ENCODE assay signal across 30 cellular contexts in genomic region chr9:126520453-126520852, GRCh38.
"Had no signal": no experiment of that assay in that cellular context is flagged by ENCODE, and none has a peak within 500 bp of the region (broad histone marks: within the 10 kb centered on the region; RNA-seq: fewer than 3 reads in every experiment).

No MANE protein-coding gene starts in this region.

- H3K4me2 ChIP-seq: hepatocyte had no signal

- H3K36me3 Mint-ChIP-seq: memory B cell; mesothelial cell of epicardium; naive thymus-derived CD4-positive, alpha-beta T cell; stimulated activated naive B cell treated with anti-CD40 and anti-IgM and Interleukin-4, amounts not matched to agents 10 μg/mL and 1 μg/mL and 100 μg/mL, for 72 hours had no signal

- H3K4me3 ChIP-seq: dorsolateral prefrontal cortex, gastroesophageal sphincter, heart left ventricle, hepatocyte, lung, mucosa of descending colon, skin epidermis, spleen, thoracic aorta, tibial nerve, upper lobe of left lung, uterus had no signal

- H3K36me3 ChIP-seq: gastroesophageal sphincter, heart left ventricle, spleen, thoracic aorta, tibial nerve, upper lobe of left lung, uterus had no signal

- H3K9me3 ChIP-seq: gastroesophageal sphincter, heart left ventricle, mucosa of descending colon, psoas muscle, spleen, thoracic aorta, tibial nerve, upper lobe of left lung, uterus had no signal

- H3K27ac Mint-ChIP-seq: memory B cell; mesothelial cell of epicardium; naive thymus-derived CD4-positive, alpha-beta T cell; stimulated activated naive B cell treated with anti-CD40 and anti-IgM and Interleukin-4, amounts not matched to agents 10 μg/mL and 1 μg/mL and 100 μg/mL, for 72 hours; stimulated activated naive CD8-positive, alpha-beta T cell treated with anti-CD3 and anti-CD28 coated beads, Interleukin-15, Interleukin-2, amounts not matched to agents 100 ng/mL and 50 ng/mL, for 24 hours had no signal

- H3K79me2 ChIP-seq: hepatocyte had no signal

- H3K27ac ChIP-seq: dorsolateral prefrontal cortex, epithelial cell of prostate, gastroesophageal sphincter, heart left ventricle, hepatocyte, psoas muscle, spleen, thoracic aorta, tibial nerve, upper lobe of left lung, uterus had no signal

- H3K4me3 Mint-ChIP-seq: endodermal cell; memory B cell; mesothelial cell of epicardium; naive thymus-derived CD4-positive, alpha-beta T cell; stimulated activated naive B cell treated with anti-CD40 and anti-IgM and Interleukin-4, amounts not matched to agents 10 μg/mL and 1 μg/mL and 100 μg/mL, for 72 hours; stimulated activated naive CD8-positive, alpha-beta T cell treated with anti-CD3 and anti-CD28 coated beads, Interleukin-15, Interleukin-2, amounts not matched to agents 100 ng/mL and 50 ng/mL, for 24 hours had no signal

- H3K4me1 ChIP-seq: uterus had no signal

- ATAC-seq: esophagus mucosa; gastroesophageal sphincter; heart left ventricle; left lobe of liver; mucosa of descending colon; naive thymus-derived CD4-positive, alpha-beta T cell; right cardiac atrium; stimulated activated naive B cell treated with anti-CD40 and anti-IgM and Interleukin-4, amounts not matched to agents 10 μg/mL and 1 μg/mL and 100 μg/mL, for 72 hours had no signal

- DNase-seq: cortex of kidney; effector CD4-positive, alpha-beta T cell; foreskin fibroblast; heart left ventricle; mucosa of descending colon; naive thymus-derived CD4-positive, alpha-beta T cell; nucleus accumbens; psoas muscle; stimulated activated CD4-positive, alpha-beta T cell treated with anti-CD3 and anti-CD28 coated beads, Interleukin-4, amount 100 ng/mL, for 4 hours; stimulated activated naive B cell treated with anti-CD40 and anti-IgM and Interleukin-4, amounts not matched to agents 10 μg/mL and 1 μg/mL and 100 μg/mL, for 72 hours; uterus had no signal

- H2AFZ ChIP-seq: hepatocyte had no signal

- H3K27me3 Mint-ChIP-seq: central memory CD8-positive, alpha-beta T cell had no signal

- H3K9me3 Mint-ChIP-seq: central memory CD8-positive, alpha-beta T cell; endodermal cell; memory B cell; mesothelial cell of epicardium; naive thymus-derived CD4-positive, alpha-beta T cell; neural crest cell; stimulated activated naive B cell treated with anti-CD40 and anti-IgM and Interleukin-4, amounts not matched to agents 10 μg/mL and 1 μg/mL and 100 μg/mL, for 72 hours; stimulated activated naive CD8-positive, alpha-beta T cell treated with anti-CD3 and anti-CD28 coated beads, Interleukin-15, Interleukin-2, amounts not matched to agents 100 ng/mL and 50 ng/mL, for 24 hours had no signal
